Comparison of ENCODE assay signal across 1 cellular context in genomic region chr6:99426454-99426762, GRCh38.
TF ChIP-seq lines count a peak whose summit lies in the region.

No MANE protein-coding gene starts in this region.

TF ChIP-seq in WTC11, 78 proteins besides CTCF, POLR2A, EP300 and RAD21 (continued from another document):
- TF ChIP-seq AFF4 (CRISPR knock-in tag; IDR thresholded peaks at IDR 0.05; ENCODE audit: borderline replicate concordance) (no peak), NR3C1 (CRISPR knock-in tag; conservative IDR thresholded peaks at IDR 0.05; ENCODE audit: low read depth) (no peak), ZMAT4 (CRISPR knock-in tag; IDR thresholded peaks at IDR 0.05) (no peak)
